ENCODE assay signal across 1 cellular context in genomic region chr6:15266423-15266996, GRCh38.
TF ChIP-seq lines count a peak whose summit lies in the region.

No MANE protein-coding gene starts in this region.

TF ChIP-seq in HepG2, 621 proteins besides CTCF, POLR2A, EP300 and RAD21 (continued from another document and continues in another):
- TF ChIP-seq, protein P1, sequence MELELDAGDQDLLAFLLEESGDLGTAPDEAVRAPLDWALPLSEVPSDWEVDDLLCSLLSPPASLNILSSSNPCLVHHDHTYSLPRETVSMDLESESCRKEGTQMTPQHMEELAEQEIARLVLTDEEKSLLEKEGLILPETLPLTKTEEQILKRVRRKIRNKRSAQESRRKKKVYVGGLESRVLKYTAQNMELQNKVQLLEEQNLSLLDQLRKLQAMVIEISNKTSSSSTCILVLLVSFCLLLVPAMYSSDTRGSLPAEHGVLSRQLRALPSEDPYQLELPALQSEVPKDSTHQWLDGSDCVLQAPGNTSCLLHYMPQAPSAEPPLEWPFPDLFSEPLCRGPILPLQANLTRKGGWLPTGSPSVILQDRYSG (CRISPR knock-in tag; IDR thresholded peaks at IDR 0.05) = no peak
- TF ChIP-seq, protein P2, sequence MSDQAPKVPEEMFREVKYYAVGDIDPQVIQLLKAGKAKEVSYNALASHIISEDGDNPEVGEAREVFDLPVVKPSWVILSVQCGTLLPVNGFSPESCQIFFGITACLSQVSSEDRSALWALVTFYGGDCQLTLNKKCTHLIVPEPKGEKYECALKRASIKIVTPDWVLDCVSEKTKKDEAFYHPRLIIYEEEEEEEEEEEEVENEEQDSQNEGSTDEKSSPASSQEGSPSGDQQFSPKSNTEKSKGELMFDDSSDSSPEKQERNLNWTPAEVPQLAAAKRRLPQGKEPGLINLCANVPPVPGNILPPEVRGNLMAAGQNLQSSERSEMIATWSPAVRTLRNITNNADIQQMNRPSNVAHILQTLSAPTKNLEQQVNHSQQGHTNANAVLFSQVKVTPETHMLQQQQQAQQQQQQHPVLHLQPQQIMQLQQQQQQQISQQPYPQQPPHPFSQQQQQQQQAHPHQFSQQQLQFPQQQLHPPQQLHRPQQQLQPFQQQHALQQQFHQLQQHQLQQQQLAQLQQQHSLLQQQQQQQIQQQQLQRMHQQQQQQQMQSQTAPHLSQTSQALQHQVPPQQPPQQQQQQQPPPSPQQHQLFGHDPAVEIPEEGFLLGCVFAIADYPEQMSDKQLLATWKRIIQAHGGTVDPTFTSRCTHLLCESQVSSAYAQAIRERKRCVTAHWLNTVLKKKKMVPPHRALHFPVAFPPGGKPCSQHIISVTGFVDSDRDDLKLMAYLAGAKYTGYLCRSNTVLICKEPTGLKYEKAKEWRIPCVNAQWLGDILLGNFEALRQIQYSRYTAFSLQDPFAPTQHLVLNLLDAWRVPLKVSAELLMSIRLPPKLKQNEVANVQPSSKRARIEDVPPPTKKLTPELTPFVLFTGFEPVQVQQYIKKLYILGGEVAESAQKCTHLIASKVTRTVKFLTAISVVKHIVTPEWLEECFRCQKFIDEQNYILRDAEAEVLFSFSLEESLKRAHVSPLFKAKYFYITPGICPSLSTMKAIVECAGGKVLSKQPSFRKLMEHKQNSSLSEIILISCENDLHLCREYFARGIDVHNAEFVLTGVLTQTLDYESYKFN (CRISPR knock-in tag; conservative IDR thresholded peaks at IDR 0.05) = peak; percentile 73
- TF ChIP-seq NFATC3 (CRISPR knock-in tag; IDR thresholded peaks at IDR 0.05) (no peak), IKZF1 (IDR thresholded peaks at IDR 0.05) (no peak), ZNF580 (CRISPR knock-in tag; IDR thresholded peaks at IDR 0.05; ENCODE audit: borderline replicate concordance, low read depth) (peak; percentile 61; the same call in 1 of the 2 replicates), ZNF20 (CRISPR knock-in tag; IDR thresholded peaks at IDR 0.05) (no peak), KDM6A (CRISPR knock-in tag; IDR thresholded peaks at IDR 0.05; ENCODE audit: low read depth) (0 out of 2 replicates have a peak, but pooled peaks have one; percentile 15), ZNF572 (CRISPR knock-in tag; IDR thresholded peaks at IDR 0.05) (no peak), GATAD2A (CRISPR knock-in tag; IDR thresholded peaks at IDR 0.05) (no peak; the same call in 1 of the 2 replicates), ZNF720 (CRISPR knock-in tag; IDR thresholded peaks at IDR 0.05) (no peak), MAFG (CRISPR knock-in tag; IDR thresholded peaks at IDR 0.05) (no peak), ZNF550 (CRISPR knock-in tag; IDR thresholded peaks at IDR 0.05; ENCODE audit: borderline replicate concordance) (no peak), PRMT3 (CRISPR knock-in tag; IDR thresholded peaks at IDR 0.05; ENCODE audit: borderline replicate concordance, low read depth) (no peak), NBN (conservative IDR thresholded peaks at IDR 0.05) (no peak), RORA (CRISPR knock-in tag; IDR thresholded peaks at IDR 0.05) (no peak), IRF9 (CRISPR knock-in tag; IDR thresholded peaks at IDR 0.05; ENCODE audit: borderline replicate concordance) (no peak), ATF4 (CRISPR knock-in tag; IDR thresholded peaks at IDR 0.05) (peak in 1 of 2 experiments; percentile 65; a peak in 2 of 4 replicates), NRL (CRISPR knock-in tag; IDR thresholded peaks at IDR 0.05; ENCODE audit: borderline replicate concordance) (no peak), ZNF317 (CRISPR knock-in tag; IDR thresholded peaks at IDR 0.05) (no peak), GTF3A (CRISPR knock-in tag; conservative IDR thresholded peaks at IDR 0.05) (no peak), ZNF557 (CRISPR knock-in tag; IDR thresholded peaks at IDR 0.05) (no peak), PITX1 (CRISPR knock-in tag; IDR thresholded peaks at IDR 0.05) (peak; percentile 15; the same call in 1 of the 2 replicates), SP140L (CRISPR knock-in tag; IDR thresholded peaks at IDR 0.05; ENCODE audit: borderline replicate concordance) (no peak), ZNF501 (CRISPR knock-in tag; IDR thresholded peaks at IDR 0.05) (0 out of 2 replicates have a peak, but pooled peaks have one; percentile 58), GLI4 (CRISPR knock-in tag; IDR thresholded peaks at IDR 0.05; ENCODE audit: borderline replicate concordance) (peak; percentile 58; the same call in 1 of the 2 replicates), RBFOX2 (IDR thresholded peaks at IDR 0.05; ENCODE audit: low read depth, low read length) (no peak), PHB2 (IDR thresholded peaks at IDR 0.05; ENCODE audit: partially characterized antibody) (no peak), GABPB1 (CRISPR knock-in tag; IDR thresholded peaks at IDR 0.05) (peak; percentile 60), ATF2 (CRISPR knock-in tag; IDR thresholded peaks at IDR 0.05) (no peak), KAT8 (CRISPR knock-in tag; IDR thresholded peaks at IDR 0.05) (no peak; the same call in 1 of the 2 replicates), ZNF101 (CRISPR knock-in tag; IDR thresholded peaks at IDR 0.05; ENCODE audit: borderline replicate concordance, low read depth) (no peak), HNRNPLL (IDR thresholded peaks at IDR 0.05; ENCODE audit: low read depth, low read length, poor library complexity, severe bottlenecking) (no peak), HNRNPH1 (optimal IDR thresholded peaks at IDR 0.05; ENCODE audit: low read depth, low read length) (no peak), ZNF800 (CRISPR knock-in tag; IDR thresholded peaks at IDR 0.05) (no peak; the same call in 1 of the 2 replicates), ZNF703 (CRISPR knock-in tag; IDR thresholded peaks at IDR 0.05; ENCODE audit: borderline replicate concordance) (no peak), TEAD2 (CRISPR knock-in tag; IDR thresholded peaks at IDR 0.05) (no peak), DNMT1 (CRISPR knock-in tag; IDR thresholded peaks at IDR 0.05) (no peak), MED1 (CRISPR knock-in tag; IDR thresholded peaks at IDR 0.05) (peak; percentile 51), FOXA3 (CRISPR knock-in tag; IDR thresholded peaks at IDR 0.05) (peak; percentile 38), HNF4A (CRISPR knock-in tag; IDR thresholded peaks at IDR 0.05) (no peak), ZNF619 (CRISPR knock-in tag; IDR thresholded peaks at IDR 0.05) (no peak), TBP (CRISPR knock-in tag; IDR thresholded peaks at IDR 0.05) (no peak)
- TF ChIP-seq, protein P3, sequence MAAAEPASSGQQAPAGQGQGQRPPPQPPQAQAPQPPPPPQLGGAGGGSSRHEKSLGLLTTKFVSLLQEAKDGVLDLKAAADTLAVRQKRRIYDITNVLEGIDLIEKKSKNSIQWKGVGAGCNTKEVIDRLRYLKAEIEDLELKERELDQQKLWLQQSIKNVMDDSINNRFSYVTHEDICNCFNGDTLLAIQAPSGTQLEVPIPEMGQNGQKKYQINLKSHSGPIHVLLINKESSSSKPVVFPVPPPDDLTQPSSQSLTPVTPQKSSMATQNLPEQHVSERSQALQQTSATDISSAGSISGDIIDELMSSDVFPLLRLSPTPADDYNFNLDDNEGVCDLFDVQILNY (CRISPR knock-in tag; conservative IDR thresholded peaks at IDR 0.05) = no peak
- TF ChIP-seq, protein P4, sequence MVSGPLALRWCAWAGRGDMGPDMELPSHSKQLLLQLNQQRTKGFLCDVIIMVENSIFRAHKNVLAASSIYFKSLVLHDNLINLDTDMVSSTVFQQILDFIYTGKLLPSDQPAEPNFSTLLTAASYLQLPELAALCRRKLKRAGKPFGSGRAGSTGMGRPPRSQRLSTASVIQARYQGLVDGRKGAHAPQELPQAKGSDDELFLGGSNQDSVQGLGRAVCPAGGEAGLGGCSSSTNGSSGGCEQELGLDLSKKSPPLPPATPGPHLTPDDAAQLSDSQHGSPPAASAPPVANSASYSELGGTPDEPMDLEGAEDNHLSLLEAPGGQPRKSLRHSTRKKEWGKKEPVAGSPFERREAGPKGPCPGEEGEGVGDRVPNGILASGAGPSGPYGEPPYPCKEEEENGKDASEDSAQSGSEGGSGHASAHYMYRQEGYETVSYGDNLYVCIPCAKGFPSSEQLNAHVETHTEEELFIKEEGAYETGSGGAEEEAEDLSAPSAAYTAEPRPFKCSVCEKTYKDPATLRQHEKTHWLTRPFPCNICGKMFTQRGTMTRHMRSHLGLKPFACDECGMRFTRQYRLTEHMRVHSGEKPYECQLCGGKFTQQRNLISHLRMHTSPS (CRISPR knock-in tag; IDR thresholded peaks at IDR 0.05; ENCODE audit: low read depth) = no peak
- TF ChIP-seq, protein P5, sequence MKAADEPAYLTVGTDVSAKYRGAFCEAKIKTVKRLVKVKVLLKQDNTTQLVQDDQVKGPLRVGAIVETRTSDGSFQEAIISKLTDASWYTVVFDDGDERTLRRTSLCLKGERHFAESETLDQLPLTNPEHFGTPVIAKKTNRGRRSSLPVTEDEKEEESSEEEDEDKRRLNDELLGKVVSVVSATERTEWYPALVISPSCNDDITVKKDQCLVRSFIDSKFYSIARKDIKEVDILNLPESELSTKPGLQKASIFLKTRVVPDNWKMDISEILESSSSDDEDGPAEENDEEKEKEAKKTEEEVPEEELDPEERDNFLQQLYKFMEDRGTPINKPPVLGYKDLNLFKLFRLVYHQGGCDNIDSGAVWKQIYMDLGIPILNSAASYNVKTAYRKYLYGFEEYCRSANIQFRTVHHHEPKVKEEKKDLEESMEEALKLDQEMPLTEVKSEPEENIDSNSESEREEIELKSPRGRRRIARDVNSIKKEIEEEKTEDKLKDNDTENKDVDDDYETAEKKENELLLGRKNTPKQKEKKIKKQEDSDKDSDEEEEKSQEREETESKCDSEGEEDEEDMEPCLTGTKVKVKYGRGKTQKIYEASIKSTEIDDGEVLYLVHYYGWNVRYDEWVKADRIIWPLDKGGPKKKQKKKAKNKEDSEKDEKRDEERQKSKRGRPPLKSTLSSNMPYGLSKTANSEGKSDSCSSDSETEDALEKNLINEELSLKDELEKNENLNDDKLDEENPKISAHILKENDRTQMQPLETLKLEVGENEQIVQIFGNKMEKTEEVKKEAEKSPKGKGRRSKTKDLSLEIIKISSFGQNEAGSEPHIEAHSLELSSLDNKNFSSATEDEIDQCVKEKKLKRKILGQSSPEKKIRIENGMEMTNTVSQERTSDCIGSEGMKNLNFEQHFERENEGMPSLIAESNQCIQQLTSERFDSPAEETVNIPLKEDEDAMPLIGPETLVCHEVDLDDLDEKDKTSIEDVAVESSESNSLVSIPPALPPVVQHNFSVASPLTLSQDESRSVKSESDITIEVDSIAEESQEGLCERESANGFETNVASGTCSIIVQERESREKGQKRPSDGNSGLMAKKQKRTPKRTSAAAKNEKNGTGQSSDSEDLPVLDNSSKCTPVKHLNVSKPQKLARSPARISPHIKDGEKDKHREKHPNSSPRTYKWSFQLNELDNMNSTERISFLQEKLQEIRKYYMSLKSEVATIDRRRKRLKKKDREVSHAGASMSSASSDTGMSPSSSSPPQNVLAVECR (CRISPR knock-in tag; IDR thresholded peaks at IDR 0.05; ENCODE audit: borderline replicate concordance) = peak; percentile 53; the same call in 1 of the 2 replicates
- TF ChIP-seq, protein P6, sequence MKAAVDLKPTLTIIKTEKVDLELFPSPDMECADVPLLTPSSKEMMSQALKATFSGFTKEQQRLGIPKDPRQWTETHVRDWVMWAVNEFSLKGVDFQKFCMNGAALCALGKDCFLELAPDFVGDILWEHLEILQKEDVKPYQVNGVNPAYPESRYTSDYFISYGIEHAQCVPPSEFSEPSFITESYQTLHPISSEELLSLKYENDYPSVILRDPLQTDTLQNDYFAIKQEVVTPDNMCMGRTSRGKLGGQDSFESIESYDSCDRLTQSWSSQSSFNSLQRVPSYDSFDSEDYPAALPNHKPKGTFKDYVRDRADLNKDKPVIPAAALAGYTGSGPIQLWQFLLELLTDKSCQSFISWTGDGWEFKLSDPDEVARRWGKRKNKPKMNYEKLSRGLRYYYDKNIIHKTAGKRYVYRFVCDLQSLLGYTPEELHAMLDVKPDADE (CRISPR knock-in tag; IDR thresholded peaks at IDR 0.05) = no peak
- TF ChIP-seq, protein P7, sequence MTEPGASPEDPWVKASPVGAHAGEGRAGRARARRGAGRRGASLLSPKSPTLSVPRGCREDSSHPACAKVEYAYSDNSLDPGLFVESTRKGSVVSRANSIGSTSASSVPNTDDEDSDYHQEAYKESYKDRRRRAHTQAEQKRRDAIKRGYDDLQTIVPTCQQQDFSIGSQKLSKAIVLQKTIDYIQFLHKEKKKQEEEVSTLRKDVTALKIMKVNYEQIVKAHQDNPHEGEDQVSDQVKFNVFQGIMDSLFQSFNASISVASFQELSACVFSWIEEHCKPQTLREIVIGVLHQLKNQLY (CRISPR knock-in tag; IDR thresholded peaks at IDR 0.05) = no peak
